ENCODE assay signal across 39 cellular contexts in genomic region chr1:17713993-17714392, GRCh38. TPM values are rescaled to one million over a fixed set of nuclear protein-coding genes. Genes with fewer than 3 reads are reported as not detected.
"Had no signal": no experiment of that assay in that cellular context is flagged by ENCODE, and none has a peak within 500 bp of the region (broad histone marks: within the 10 kb centered on the region; RNA-seq: fewer than 3 reads in every experiment).

No MANE protein-coding gene starts in this region.

- H3K4me1 Mint-ChIP-seq: activated CD4-positive, alpha-beta T cell treated with anti-CD3 and anti-CD28 coated beads for 36 hours; activated CD4-positive, alpha-beta T cell treated with anti-CD3 and anti-CD28 coated beads, Interleukin-2, amount 10 ng/mL, durations not matched to agents 24 days and 14 days; activated CD8-positive, alpha-beta memory T cell treated with anti-CD3 and anti-CD28 coated beads, Interleukin-2, amount 10 ng/mL, durations not matched to agents 7 days and 5 days; activated naive CD4-positive, alpha-beta T cell treated with anti-CD3 and anti-CD28 coated beads, Interleukin-2, amount 50 U/mL, for 24 hours; activated naive CD8-positive, alpha-beta T cell treated with anti-CD3 and anti-CD28 coated beads for 36 hours; activated naive CD8-positive, alpha-beta T cell treated with anti-CD3 and anti-CD28 coated beads, Interleukin-2, amount 50 U/mL, for 24 hours had no signal

- H3K9me3 ChIP-seq: adrenal gland, body of pancreas had no signal

- H3K27me3 Mint-ChIP-seq: activated CD4-positive, alpha-beta T cell treated with anti-CD3 and anti-CD28 coated beads, Interleukin-2, amount 10 ng/mL, durations not matched to agents 24 days and 14 days; activated CD8-positive, alpha-beta memory T cell treated with anti-CD3 and anti-CD28 coated beads, Interleukin-2, amount 10 ng/mL, durations not matched to agents 7 days and 5 days had no signal

- FAIRE-seq: colon, endometrium, endothelial cell of umbilical vein had no signal

- H3K27ac Mint-ChIP-seq: activated CD4-positive, alpha-beta memory T cell treated with anti-CD3 and anti-CD28 coated beads for 36 hours; activated CD4-positive, alpha-beta T cell treated with anti-CD3 and anti-CD28 coated beads for 36 hours; activated CD4-positive, alpha-beta T cell treated with anti-CD3 and anti-CD28 coated beads, Interleukin-2, amount 10 ng/mL, durations not matched to agents 24 days and 14 days; activated CD8-positive, alpha-beta memory T cell treated with anti-CD3 and anti-CD28 coated beads, Interleukin-2, amount 10 ng/mL, durations not matched to agents 7 days and 5 days; activated CD8-positive, alpha-beta T cell treated with anti-CD3 and anti-CD28 coated beads, Interleukin-2, amount 10 ng/mL, durations not matched to agents 7 days and 5 days; activated naive CD4-positive, alpha-beta T cell treated with anti-CD3 and anti-CD28 coated beads for 36 hours; activated naive CD8-positive, alpha-beta T cell treated with anti-CD3 and anti-CD28 coated beads for 36 hours; activated naive CD8-positive, alpha-beta T cell treated with anti-CD3 and anti-CD28 coated beads, Interleukin-2, amount 50 U/mL, for 24 hours; activated T-helper 1 cell treated with anti-CD3 and anti-CD28 coated beads, Interleukin-12 subunit alpha, Interleukin-12 subunit beta, Interleukin-2, Interleukin-4 antibody, amounts not matched to agents 30 ng/mL and 10 ng/mL and 1 ng/mL, durations not matched to agents 14 hours and 24 hours and 36 hours; activated T-helper 2 cell treated with anti-CD3 and anti-CD28 coated beads, Interferon-gamma antibody, Interleukin-2, Interleukin-4, amounts not matched to agents 10 μg/mL and 5 μg/mL and 100 μg/mL, durations not matched to agents 14 hours and 24 hours and 36 hours had no signal

- ATAC-seq: activated CD4-positive, alpha-beta T cell treated with anti-CD3 and anti-CD28 coated beads for 36 hours; activated CD8-positive, alpha-beta memory T cell treated with anti-CD3 and anti-CD28 coated beads, Interleukin-2, amount 10 ng/mL, durations not matched to agents 7 days and 5 days; activated CD8-positive, alpha-beta T cell treated with anti-CD3 and anti-CD28 coated beads, Interleukin-2, amount 10 ng/mL, durations not matched to agents 7 days and 5 days; activated naive CD8-positive, alpha-beta T cell treated with anti-CD3 and anti-CD28 coated beads, Interleukin-2, amount 50 U/mL, for 24 hours; body of pancreas; gastroesophageal sphincter had no signal

- H3K4me1 ChIP-seq: adrenal gland, body of pancreas, esophagus squamous epithelium, gastroesophageal sphincter had no signal

- H3K36me3 ChIP-seq: adrenal gland, esophagus squamous epithelium, gastroesophageal sphincter had no signal

- H3K27ac ChIP-seq: adrenal gland, body of pancreas, epithelial cell of prostate, esophagus squamous epithelium, gastroesophageal sphincter had no signal

- H3K36me3 Mint-ChIP-seq: activated CD4-positive, alpha-beta memory T cell treated with anti-CD3 and anti-CD28 coated beads for 36 hours; activated CD8-positive, alpha-beta memory T cell treated with anti-CD3 and anti-CD28 coated beads, Interleukin-2, amount 10 ng/mL, durations not matched to agents 7 days and 5 days; activated naive CD4-positive, alpha-beta T cell treated with anti-CD3 and anti-CD28 coated beads, Interleukin-2, amount 50 U/mL, for 24 hours; activated naive CD8-positive, alpha-beta T cell treated with anti-CD3 and anti-CD28 coated beads for 36 hours had no signal

- DNase-seq: activated CD4-positive, alpha-beta memory T cell treated with anti-CD3 and anti-CD28 coated beads for 36 hours; activated CD4-positive, alpha-beta T cell treated with anti-CD3 and anti-CD28 coated beads for 36 hours; activated CD4-positive, alpha-beta T cell treated with anti-CD3 and anti-CD28 coated beads, Interleukin-2, amount 10 ng/mL, durations not matched to agents 24 days and 14 days; activated CD4-positive, CD25-positive, alpha-beta regulatory T cell; activated CD4-positive, CD25-positive, alpha-beta regulatory T cell treated with anti-CD3 and anti-CD28 coated beads, Interleukin-2, amount 50 U/mL, for 72 hours; activated CD8-positive, alpha-beta memory T cell treated with anti-CD3 and anti-CD28 coated beads, Interleukin-2, amount 10 ng/mL, durations not matched to agents 7 days and 5 days; activated CD8-positive, alpha-beta memory T cell treated with anti-CD3 and anti-CD28 coated beads, Interleukin-2, amount 50 U/mL, for 4 hours; activated CD8-positive, alpha-beta T cell treated with anti-CD3 and anti-CD28 coated beads, Interleukin-2, amount 10 ng/mL, durations not matched to agents 7 days and 5 days; activated effector memory CD4-positive, alpha-beta T cell treated with anti-CD3 and anti-CD28 coated beads, Interleukin-2, amount 50 U/mL, for 16 hours; activated naive CD4-positive, alpha-beta T cell treated with anti-CD3 and anti-CD28 coated beads for 36 hours; activated naive CD8-positive, alpha-beta T cell treated with anti-CD3 and anti-CD28 coated beads for 36 hours; activated naive CD8-positive, alpha-beta T cell treated with anti-CD3 and anti-CD28 coated beads, Interleukin-2, amount 50 U/mL, for 24 hours; activated T-cell treated with anti-CD3 and anti-CD28 coated beads, Interleukin-2, amount 50 U/mL, for 1 hour; activated T-cell treated with anti-CD3 and anti-CD28 coated beads, Interleukin-2, amount 50 U/mL, for 48 hours; amygdala; aorta; caudate nucleus; cortex of kidney; dermis blood vessel endothelial cell; effector CD4-positive, alpha-beta T cell; esophagus squamous epithelium; foreskin melanocyte; T-helper 2 cell had no signal

- H3K9me3 Mint-ChIP-seq: activated CD4-positive, alpha-beta T cell treated with anti-CD3 and anti-CD28 coated beads, Interleukin-2, amount 10 ng/mL, durations not matched to agents 24 days and 14 days; activated naive CD4-positive, alpha-beta T cell treated with anti-CD3 and anti-CD28 coated beads, Interleukin-2, amount 50 U/mL, for 24 hours; activated naive CD8-positive, alpha-beta T cell treated with anti-CD3 and anti-CD28 coated beads for 36 hours; activated naive CD8-positive, alpha-beta T cell treated with anti-CD3 and anti-CD28 coated beads, Interleukin-2, amount 50 U/mL, for 24 hours; activated T-helper 1 cell treated with anti-CD3 and anti-CD28 coated beads, Interleukin-12 subunit alpha, Interleukin-12 subunit beta, Interleukin-2, Interleukin-4 antibody, amounts not matched to agents 30 ng/mL and 10 ng/mL and 1 ng/mL, durations not matched to agents 14 hours and 24 hours and 36 hours; activated T-helper 2 cell treated with anti-CD3 and anti-CD28 coated beads, Interferon-gamma antibody, Interleukin-2, Interleukin-4, amounts not matched to agents 10 μg/mL and 5 μg/mL and 100 μg/mL, durations not matched to agents 14 hours and 24 hours and 36 hours had no signal

- H3K27me3 ChIP-seq: adrenal gland, body of pancreas had no signal

- H3K4me3 Mint-ChIP-seq: activated CD4-positive, alpha-beta memory T cell treated with anti-CD3 and anti-CD28 coated beads for 36 hours; activated CD4-positive, alpha-beta T cell treated with anti-CD3 and anti-CD28 coated beads for 36 hours; activated CD4-positive, alpha-beta T cell treated with anti-CD3 and anti-CD28 coated beads, Interleukin-2, amount 10 ng/mL, durations not matched to agents 24 days and 14 days; activated CD8-positive, alpha-beta memory T cell treated with anti-CD3 and anti-CD28 coated beads, Interleukin-2, amount 10 ng/mL, durations not matched to agents 7 days and 5 days; activated CD8-positive, alpha-beta T cell treated with anti-CD3 and anti-CD28 coated beads, Interleukin-2, amount 10 ng/mL, durations not matched to agents 7 days and 5 days; activated naive CD4-positive, alpha-beta T cell treated with anti-CD3 and anti-CD28 coated beads for 36 hours; activated naive CD4-positive, alpha-beta T cell treated with anti-CD3 and anti-CD28 coated beads, Interleukin-2, amount 50 U/mL, for 24 hours; activated naive CD8-positive, alpha-beta T cell treated with anti-CD3 and anti-CD28 coated beads for 36 hours; activated naive CD8-positive, alpha-beta T cell treated with anti-CD3 and anti-CD28 coated beads, Interleukin-2, amount 50 U/mL, for 24 hours; activated T-helper 1 cell treated with anti-CD3 and anti-CD28 coated beads, Interleukin-12 subunit alpha, Interleukin-12 subunit beta, Interleukin-2, Interleukin-4 antibody, amounts not matched to agents 30 ng/mL and 10 ng/mL and 1 ng/mL, durations not matched to agents 14 hours and 24 hours and 36 hours had no signal

- H3K4me3 ChIP-seq: adrenal gland, body of pancreas, esophagus squamous epithelium, gastroesophageal sphincter had no signal

RNA-seq across cellular contexts. Expression of gene ACTL8, which starts 41.1 kb away (rescaled TPM):
- total RNA-seq: activated CD4-positive, alpha-beta memory T cell treated with anti-CD3 and anti-CD28 coated beads for 36 hours; activated CD4-positive, alpha-beta T cell treated with anti-CD3 and anti-CD28 coated beads, Interleukin-2, amount 10 ng/mL, durations not matched to agents 24 days and 14 days; activated CD8-positive, alpha-beta memory T cell treated with anti-CD3 and anti-CD28 coated beads for 36 hours; activated CD8-positive, alpha-beta memory T cell treated with anti-CD3 and anti-CD28 coated beads, Interleukin-2, amount 10 ng/mL, durations not matched to agents 7 days and 5 days; activated CD8-positive, alpha-beta T cell treated with anti-CD3 and anti-CD28 coated beads, Interleukin-2, amount 10 ng/mL, durations not matched to agents 7 days and 5 days; activated naive CD8-positive, alpha-beta T cell treated with anti-CD3 and anti-CD28 coated beads for 36 hours; activated T-helper 1 cell treated with anti-CD3 and anti-CD28 coated beads, Interleukin-12 subunit alpha, Interleukin-12 subunit beta, Interleukin-2, Interleukin-4 antibody, amounts not matched to agents 30 ng/mL and 10 ng/mL and 1 ng/mL, durations not matched to agents 14 hours and 24 hours and 36 hours; activated T-helper 2 cell treated with anti-CD3 and anti-CD28 coated beads, Interferon-gamma antibody, Interleukin-2, Interleukin-4, amounts not matched to agents 10 μg/mL and 5 μg/mL and 100 μg/mL, durations not matched to agents 14 hours and 24 hours and 36 hours; adrenal gland; aorta; body of pancreas; chondrocyte; dermis blood vessel endothelial cell; endothelial cell of umbilical vein; fibroblast of lung; fibroblast of villous mesenchyme; gastroesophageal sphincter; glomerular endothelial cell; T-helper 1 cell treated with Interleukin-12 subunit alpha and Interleukin-12 subunit beta and Interleukin-4 antibody, amounts not matched to agents 30 ng/mL and 1 ng/mL, for 36 hours had no signal
- polyA plus RNA-seq: adrenal gland, aorta, endothelial cell of umbilical vein had no signal
